ENCODE assay signal across 8 cellular contexts in genomic region chr14:100222219-100223093, GRCh38. TPM values are rescaled to one million over a fixed set of nuclear protein-coding genes. Genes with fewer than 3 reads are reported as not detected.
A peak's percentile ranks its signal among the peaks of the same experiment; 100 is the strongest.
DNase-seq lines count a peak whose midpoint lies in the region; ATAC-seq and TF ChIP-seq lines count a peak whose summit lies in the region.

No MANE protein-coding gene starts in this region.

- peaks cover 3% of the 10 kb centered on the region for H3K4me1 ChIP-seq in psoas muscle

- ATAC-seq in GM18498 (IDR thresholded peaks at IDR 0.05; ENCODE audit: unreplicated experiment): peak; percentile 29
- peak; percentile 3 for ATAC-seq in HG02970 (IDR thresholded peaks at IDR 0.05; ENCODE audit: low FRiP score, unreplicated experiment)
- no peak for ATAC-seq in psoas muscle
- ATAC-seq in omental fat pad (ENCODE audit: low FRiP score): no peak
- no peak for ATAC-seq in HG03045 (IDR thresholded peaks at IDR 0.05; ENCODE audit: unreplicated experiment)
- ATAC-seq in GM18861 (IDR thresholded peaks at IDR 0.05; ENCODE audit: unreplicated experiment): no peak

- TF ChIP-seq CTCF in psoas muscle (IDR thresholded peaks at IDR 0.05) (no peak), omental fat pad (IDR thresholded peaks at IDR 0.05) (no peak)

- intact Hi-C loops in psoas muscle (cut with DNase I): no loop called here

- peak; percentile 36 for DNase-seq in dermis blood vessel endothelial cell
- DNase-seq in psoas muscle: no peak
- DNase-seq in omental fat pad (ENCODE audit: low spot score): no peak
- DNase-seq in AG20443 (ENCODE audit: low spot score): no peak

- no peak overlapping the region for H3K27ac ChIP-seq in psoas muscle

- H3K27me3 ChIP-seq in psoas muscle (ENCODE audit: insufficient read depth in 3 of 3, low read length in 2 of 3): no peaks in the 10 kb centered on the region

- no peaks in the 10 kb centered on the region for H3K9me3 ChIP-seq in psoas muscle

- H3K36me3 ChIP-seq in psoas muscle (ENCODE audit: insufficient read depth in 1 of 2, low read depth in 1 of 2): no peaks in the 10 kb centered on the region

- 66 to 68% (median 66%) methylated on average over 14 of the region's 14 CpGs for WGBS in psoas muscle, 3 donors

- peak overlapping the region; percentile 58 for H3K4me3 ChIP-seq in psoas muscle

RNA-seq across cellular contexts. Expression of gene YY1, which starts 16.5 kb away (rescaled TPM):
- total RNA-seq in dermis blood vessel endothelial cell (55.1 and 63.1 TPM in 2 replicates), psoas muscle (10 to 100 TPM; 44.6 to 58.4 (median 53.3) TPM), omental fat pad (10 to 100 TPM; 45.1 to 55.5 (median 48.6) TPM)
- 10 to 100 TPM; 23.8 to 44.3 (median 34.7) TPM for polyA plus RNA-seq in psoas muscle

Comparison
In these comparisons a context has a peak if more than half of its experiments do, and no peak if none do; other contexts are left out.
1. ATAC-seq: peak in GM18498 (single experiment) and HG02970 (single experiment); none in psoas muscle (0 of 4), omental fat pad (single experiment), HG03045 (single experiment) and GM18861 (single experiment).